In the genomic region with DNA sequence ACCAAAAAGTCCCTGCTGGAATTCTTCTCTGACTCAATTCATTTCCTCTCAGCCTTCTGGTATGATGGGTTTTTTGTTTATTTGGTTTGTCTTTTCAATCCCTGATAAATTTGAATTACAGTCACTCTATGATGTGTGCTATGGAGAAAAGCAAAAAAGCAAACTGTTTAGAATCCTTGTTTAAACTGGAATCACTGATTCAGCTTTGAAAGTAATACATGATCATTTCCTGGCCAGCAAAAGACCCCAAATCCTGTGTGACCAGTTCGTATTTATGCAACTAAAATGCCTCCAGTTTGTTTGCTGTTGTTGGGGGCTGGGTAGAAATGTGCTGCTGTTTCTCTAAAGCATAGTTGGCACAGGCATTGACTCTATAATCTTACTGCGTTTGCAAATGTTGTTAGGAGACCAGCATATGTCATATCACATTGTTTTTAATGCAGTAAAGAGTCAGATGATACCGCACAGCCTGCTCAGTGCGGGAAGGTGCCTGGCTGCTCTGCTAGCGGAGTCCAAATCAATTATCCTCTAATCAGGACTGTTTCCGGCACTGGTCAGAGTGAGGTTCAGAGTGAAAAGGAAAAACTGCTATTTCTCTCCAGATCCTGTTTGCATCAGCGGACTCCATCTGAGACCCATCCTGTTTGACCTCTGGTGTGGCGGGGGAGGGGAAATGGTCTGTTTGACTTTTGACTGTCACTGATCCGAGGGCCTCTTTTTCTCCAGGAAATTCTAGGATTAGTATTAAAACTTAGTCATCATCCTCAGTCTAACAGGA, we compare ENCODE assay signal across 1 cellular context.
A peak's percentile ranks its signal among the peaks of the same experiment; 100 is the strongest.
TF ChIP-seq lines count a peak whose summit lies in the region.

No MANE protein-coding gene starts in this region.

TF ChIP-seq in HepG2, 621 proteins besides CTCF, POLR2A, EP300 and RAD21 (continued from another document and continues in another):
- TF ChIP-seq, protein P1, sequence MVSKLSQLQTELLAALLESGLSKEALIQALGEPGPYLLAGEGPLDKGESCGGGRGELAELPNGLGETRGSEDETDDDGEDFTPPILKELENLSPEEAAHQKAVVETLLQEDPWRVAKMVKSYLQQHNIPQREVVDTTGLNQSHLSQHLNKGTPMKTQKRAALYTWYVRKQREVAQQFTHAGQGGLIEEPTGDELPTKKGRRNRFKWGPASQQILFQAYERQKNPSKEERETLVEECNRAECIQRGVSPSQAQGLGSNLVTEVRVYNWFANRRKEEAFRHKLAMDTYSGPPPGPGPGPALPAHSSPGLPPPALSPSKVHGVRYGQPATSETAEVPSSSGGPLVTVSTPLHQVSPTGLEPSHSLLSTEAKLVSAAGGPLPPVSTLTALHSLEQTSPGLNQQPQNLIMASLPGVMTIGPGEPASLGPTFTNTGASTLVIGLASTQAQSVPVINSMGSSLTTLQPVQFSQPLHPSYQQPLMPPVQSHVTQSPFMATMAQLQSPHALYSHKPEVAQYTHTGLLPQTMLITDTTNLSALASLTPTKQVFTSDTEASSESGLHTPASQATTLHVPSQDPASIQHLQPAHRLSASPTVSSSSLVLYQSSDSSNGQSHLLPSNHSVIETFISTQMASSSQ (IDR thresholded peaks at IDR 0.05; ENCODE audit: low read depth) = peak; percentile 24; the same call in 1 of the 2 replicates
- TF ChIP-seq, protein P1 (CRISPR knock-in tag; IDR thresholded peaks at IDR 0.05; ENCODE audit: borderline replicate concordance) = no peak
- TF ChIP-seq KLF16 (CRISPR knock-in tag; IDR thresholded peaks at IDR 0.05) (no peak), REXO4 (CRISPR knock-in tag; IDR thresholded peaks at IDR 0.05; ENCODE audit: borderline replicate concordance) (no peak), KAT8 (CRISPR knock-in tag; IDR thresholded peaks at IDR 0.05) (peak; percentile 64), TCF12 (IDR thresholded peaks at IDR 0.05) (no peak), TCF12 (CRISPR knock-in tag; IDR thresholded peaks at IDR 0.05) (0 out of 2 replicates have a peak, but pooled peaks have one; percentile 27), NCOA5 (CRISPR knock-in tag; IDR thresholded peaks at IDR 0.05) (no peak), NR2C2 (CRISPR knock-in tag; IDR thresholded peaks at IDR 0.05; ENCODE audit: borderline replicate concordance) (peak; percentile 60; the same call in 1 of the 2 replicates), ZNF709 (CRISPR knock-in tag; IDR thresholded peaks at IDR 0.05) (0 out of 2 replicates have a peak, but pooled peaks have one; percentile 54), ZNF850 (CRISPR knock-in tag; conservative IDR thresholded peaks at IDR 0.05) (no peak), TEAD3 (CRISPR knock-in tag; optimal IDR thresholded peaks at IDR 0.05; ENCODE audit: borderline replicate concordance) (peak; percentile 23), SAP130 (CRISPR knock-in tag; IDR thresholded peaks at IDR 0.05; ENCODE audit: low read depth) (peak; percentile 65), NR2F6 (IDR thresholded peaks at IDR 0.05) (peak; percentile 85), NR2F6 (CRISPR knock-in tag; IDR thresholded peaks at IDR 0.05) (peak; percentile 92), ZNF724P (CRISPR knock-in tag; IDR thresholded peaks at IDR 0.05; ENCODE audit: borderline replicate concordance) (no peak), ZNF124 (CRISPR knock-in tag; IDR thresholded peaks at IDR 0.05) (0 out of 2 replicates have a peak, but pooled peaks have one; percentile 47), ZFP36L2 (CRISPR knock-in tag; IDR thresholded peaks at IDR 0.05) (no peak), GABPA (IDR thresholded peaks at IDR 0.05; ENCODE audit: low read depth, low read length) (no peak), GABPA (CRISPR knock-in tag; IDR thresholded peaks at IDR 0.05; ENCODE audit: low read depth) (peak; percentile 42; the same call in 1 of the 2 replicates), ZNF205 (CRISPR knock-in tag; IDR thresholded peaks at IDR 0.05) (peak; percentile 68; the same call in 1 of the 2 replicates), FOXO1 (CRISPR knock-in tag; IDR thresholded peaks at IDR 0.05) (peak; percentile 13; the same call in 1 of the 2 replicates), RFX5 (IDR thresholded peaks at IDR 0.05; ENCODE audit: low read depth, low read length) (no peak), HMG20A (CRISPR knock-in tag; IDR thresholded peaks at IDR 0.05; ENCODE audit: borderline replicate concordance) (peak; percentile 36; the same call in 1 of the 2 replicates), HOXA3 (CRISPR knock-in tag; IDR thresholded peaks at IDR 0.05) (peak; percentile 16; the same call in 1 of the 2 replicates), ZNF619 (CRISPR knock-in tag; IDR thresholded peaks at IDR 0.05) (no peak), HDAC1 (CRISPR knock-in tag; IDR thresholded peaks at IDR 0.05) (0 out of 2 replicates have a peak, but pooled peaks have one; percentile 36), ZNF775 (CRISPR knock-in tag; IDR thresholded peaks at IDR 0.05; ENCODE audit: borderline replicate concordance) (no peak), GABPB1 (CRISPR knock-in tag; IDR thresholded peaks at IDR 0.05) (peak; percentile 41), ZNF383 (CRISPR knock-in tag; IDR thresholded peaks at IDR 0.05; ENCODE audit: borderline replicate concordance) (no peak), KMT2A (CRISPR knock-in tag; IDR thresholded peaks at IDR 0.05) (peak; percentile 42; the same call in 1 of the 2 replicates), BCL6 (CRISPR knock-in tag; IDR thresholded peaks at IDR 0.05) (peak; percentile 83), GATAD2A (CRISPR knock-in tag; IDR thresholded peaks at IDR 0.05) (peak; percentile 76)
- TF ChIP-seq, protein P2, sequence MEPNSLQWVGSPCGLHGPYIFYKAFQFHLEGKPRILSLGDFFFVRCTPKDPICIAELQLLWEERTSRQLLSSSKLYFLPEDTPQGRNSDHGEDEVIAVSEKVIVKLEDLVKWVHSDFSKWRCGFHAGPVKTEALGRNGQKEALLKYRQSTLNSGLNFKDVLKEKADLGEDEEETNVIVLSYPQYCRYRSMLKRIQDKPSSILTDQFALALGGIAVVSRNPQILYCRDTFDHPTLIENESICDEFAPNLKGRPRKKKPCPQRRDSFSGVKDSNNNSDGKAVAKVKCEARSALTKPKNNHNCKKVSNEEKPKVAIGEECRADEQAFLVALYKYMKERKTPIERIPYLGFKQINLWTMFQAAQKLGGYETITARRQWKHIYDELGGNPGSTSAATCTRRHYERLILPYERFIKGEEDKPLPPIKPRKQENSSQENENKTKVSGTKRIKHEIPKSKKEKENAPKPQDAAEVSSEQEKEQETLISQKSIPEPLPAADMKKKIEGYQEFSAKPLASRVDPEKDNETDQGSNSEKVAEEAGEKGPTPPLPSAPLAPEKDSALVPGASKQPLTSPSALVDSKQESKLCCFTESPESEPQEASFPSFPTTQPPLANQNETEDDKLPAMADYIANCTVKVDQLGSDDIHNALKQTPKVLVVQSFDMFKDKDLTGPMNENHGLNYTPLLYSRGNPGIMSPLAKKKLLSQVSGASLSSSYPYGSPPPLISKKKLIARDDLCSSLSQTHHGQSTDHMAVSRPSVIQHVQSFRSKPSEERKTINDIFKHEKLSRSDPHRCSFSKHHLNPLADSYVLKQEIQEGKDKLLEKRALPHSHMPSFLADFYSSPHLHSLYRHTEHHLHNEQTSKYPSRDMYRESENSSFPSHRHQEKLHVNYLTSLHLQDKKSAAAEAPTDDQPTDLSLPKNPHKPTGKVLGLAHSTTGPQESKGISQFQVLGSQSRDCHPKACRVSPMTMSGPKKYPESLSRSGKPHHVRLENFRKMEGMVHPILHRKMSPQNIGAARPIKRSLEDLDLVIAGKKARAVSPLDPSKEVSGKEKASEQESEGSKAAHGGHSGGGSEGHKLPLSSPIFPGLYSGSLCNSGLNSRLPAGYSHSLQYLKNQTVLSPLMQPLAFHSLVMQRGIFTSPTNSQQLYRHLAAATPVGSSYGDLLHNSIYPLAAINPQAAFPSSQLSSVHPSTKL (CRISPR knock-in tag; IDR thresholded peaks at IDR 0.05) = peak; percentile 81
- TF ChIP-seq, protein P3, sequence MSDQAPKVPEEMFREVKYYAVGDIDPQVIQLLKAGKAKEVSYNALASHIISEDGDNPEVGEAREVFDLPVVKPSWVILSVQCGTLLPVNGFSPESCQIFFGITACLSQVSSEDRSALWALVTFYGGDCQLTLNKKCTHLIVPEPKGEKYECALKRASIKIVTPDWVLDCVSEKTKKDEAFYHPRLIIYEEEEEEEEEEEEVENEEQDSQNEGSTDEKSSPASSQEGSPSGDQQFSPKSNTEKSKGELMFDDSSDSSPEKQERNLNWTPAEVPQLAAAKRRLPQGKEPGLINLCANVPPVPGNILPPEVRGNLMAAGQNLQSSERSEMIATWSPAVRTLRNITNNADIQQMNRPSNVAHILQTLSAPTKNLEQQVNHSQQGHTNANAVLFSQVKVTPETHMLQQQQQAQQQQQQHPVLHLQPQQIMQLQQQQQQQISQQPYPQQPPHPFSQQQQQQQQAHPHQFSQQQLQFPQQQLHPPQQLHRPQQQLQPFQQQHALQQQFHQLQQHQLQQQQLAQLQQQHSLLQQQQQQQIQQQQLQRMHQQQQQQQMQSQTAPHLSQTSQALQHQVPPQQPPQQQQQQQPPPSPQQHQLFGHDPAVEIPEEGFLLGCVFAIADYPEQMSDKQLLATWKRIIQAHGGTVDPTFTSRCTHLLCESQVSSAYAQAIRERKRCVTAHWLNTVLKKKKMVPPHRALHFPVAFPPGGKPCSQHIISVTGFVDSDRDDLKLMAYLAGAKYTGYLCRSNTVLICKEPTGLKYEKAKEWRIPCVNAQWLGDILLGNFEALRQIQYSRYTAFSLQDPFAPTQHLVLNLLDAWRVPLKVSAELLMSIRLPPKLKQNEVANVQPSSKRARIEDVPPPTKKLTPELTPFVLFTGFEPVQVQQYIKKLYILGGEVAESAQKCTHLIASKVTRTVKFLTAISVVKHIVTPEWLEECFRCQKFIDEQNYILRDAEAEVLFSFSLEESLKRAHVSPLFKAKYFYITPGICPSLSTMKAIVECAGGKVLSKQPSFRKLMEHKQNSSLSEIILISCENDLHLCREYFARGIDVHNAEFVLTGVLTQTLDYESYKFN (CRISPR knock-in tag; conservative IDR thresholded peaks at IDR 0.05) = peak; percentile 82
- TF ChIP-seq, protein P4, sequence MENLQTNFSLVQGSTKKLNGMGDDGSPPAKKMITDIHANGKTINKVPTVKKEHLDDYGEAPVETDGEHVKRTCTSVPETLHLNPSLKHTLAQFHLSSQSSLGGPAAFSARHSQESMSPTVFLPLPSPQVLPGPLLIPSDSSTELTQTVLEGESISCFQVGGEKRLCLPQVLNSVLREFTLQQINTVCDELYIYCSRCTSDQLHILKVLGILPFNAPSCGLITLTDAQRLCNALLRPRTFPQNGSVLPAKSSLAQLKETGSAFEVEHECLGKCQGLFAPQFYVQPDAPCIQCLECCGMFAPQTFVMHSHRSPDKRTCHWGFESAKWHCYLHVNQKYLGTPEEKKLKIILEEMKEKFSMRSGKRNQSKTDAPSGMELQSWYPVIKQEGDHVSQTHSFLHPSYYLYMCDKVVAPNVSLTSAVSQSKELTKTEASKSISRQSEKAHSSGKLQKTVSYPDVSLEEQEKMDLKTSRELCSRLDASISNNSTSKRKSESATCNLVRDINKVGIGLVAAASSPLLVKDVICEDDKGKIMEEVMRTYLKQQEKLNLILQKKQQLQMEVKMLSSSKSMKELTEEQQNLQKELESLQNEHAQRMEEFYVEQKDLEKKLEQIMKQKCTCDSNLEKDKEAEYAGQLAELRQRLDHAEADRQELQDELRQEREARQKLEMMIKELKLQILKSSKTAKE (CRISPR knock-in tag; IDR thresholded peaks at IDR 0.05; ENCODE audit: borderline replicate concordance) = peak; percentile 76
- TF ChIP-seq, protein P5, sequence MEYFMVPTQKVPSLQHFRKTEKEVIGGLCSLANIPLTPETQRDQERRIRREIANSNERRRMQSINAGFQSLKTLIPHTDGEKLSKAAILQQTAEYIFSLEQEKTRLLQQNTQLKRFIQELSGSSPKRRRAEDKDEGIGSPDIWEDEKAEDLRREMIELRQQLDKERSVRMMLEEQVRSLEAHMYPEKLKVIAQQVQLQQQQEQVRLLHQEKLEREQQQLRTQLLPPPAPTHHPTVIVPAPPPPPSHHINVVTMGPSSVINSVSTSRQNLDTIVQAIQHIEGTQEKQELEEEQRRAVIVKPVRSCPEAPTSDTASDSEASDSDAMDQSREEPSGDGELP (IDR thresholded peaks at IDR 0.05; ENCODE audit: borderline replicate concordance, low read depth) = peak; percentile 70; the same call in 1 of the 2 replicates
- TF ChIP-seq, protein P6, sequence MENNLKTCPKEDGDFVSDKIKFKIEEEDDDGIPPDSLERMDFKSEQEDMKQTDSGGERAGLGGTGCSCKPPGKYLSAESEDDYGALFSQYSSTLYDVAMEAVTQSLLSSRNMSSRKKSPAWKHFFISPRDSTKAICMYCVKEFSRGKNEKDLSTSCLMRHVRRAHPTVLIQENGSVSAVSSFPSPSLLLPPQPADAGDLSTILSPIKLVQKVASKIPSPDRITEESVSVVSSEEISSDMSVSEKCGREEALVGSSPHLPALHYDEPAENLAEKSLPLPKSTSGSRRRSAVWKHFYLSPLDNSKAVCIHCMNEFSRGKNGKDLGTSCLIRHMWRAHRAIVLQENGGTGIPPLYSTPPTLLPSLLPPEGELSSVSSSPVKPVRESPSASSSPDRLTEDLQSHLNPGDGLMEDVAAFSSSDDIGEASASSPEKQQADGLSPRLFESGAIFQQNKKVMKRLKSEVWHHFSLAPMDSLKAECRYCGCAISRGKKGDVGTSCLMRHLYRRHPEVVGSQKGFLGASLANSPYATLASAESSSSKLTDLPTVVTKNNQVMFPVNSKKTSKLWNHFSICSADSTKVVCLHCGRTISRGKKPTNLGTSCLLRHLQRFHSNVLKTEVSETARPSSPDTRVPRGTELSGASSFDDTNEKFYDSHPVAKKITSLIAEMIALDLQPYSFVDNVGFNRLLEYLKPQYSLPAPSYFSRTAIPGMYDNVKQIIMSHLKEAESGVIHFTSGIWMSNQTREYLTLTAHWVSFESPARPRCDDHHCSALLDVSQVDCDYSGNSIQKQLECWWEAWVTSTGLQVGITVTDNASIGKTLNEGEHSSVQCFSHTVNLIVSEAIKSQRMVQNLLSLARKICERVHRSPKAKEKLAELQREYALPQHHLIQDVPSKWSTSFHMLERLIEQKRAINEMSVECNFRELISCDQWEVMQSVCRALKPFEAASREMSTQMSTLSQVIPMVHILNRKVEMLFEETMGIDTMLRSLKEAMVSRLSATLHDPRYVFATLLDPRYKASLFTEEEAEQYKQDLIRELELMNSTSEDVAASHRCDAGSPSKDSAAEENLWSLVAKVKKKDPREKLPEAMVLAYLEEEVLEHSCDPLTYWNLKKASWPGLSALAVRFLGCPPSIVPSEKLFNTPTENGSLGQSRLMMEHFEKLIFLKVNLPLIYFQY (CRISPR knock-in tag; IDR thresholded peaks at IDR 0.05; ENCODE audit: borderline replicate concordance) = 0 out of 2 replicates have a peak, but pooled peaks have one; percentile 24
